ENCODE assay signal across 16 cellular contexts in the genomic region with DNA sequence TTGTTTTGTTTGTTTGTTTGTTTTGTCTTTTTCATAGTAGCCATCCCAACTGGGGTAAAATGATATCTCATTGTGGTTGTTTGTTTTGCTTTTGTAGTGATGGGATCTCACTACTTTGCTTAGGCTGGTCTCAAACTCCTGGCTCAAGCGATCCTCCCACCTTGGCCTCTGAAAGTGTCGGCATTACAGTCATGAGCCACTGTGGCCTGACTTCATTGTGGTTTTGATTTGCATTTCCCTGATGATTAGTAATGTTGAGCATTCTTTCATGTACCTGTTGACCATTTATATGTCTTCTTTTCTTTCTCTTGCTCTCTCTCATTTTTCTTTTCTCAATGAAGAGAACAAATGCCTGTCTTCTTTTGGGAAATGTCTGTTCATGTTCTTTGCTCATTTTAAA. TPM values are rescaled to one million over a fixed set of nuclear protein-coding genes. Genes with fewer than 3 reads are reported as not detected.
A peak's percentile ranks its signal among the peaks of the same experiment; 100 is the strongest.
DNase-seq lines count a peak whose midpoint lies in the region; FAIRE-seq and TF ChIP-seq lines count a peak whose summit lies in the region.
"Had no signal": no experiment of that assay in that cellular context is flagged by ENCODE, and none has a peak within 500 bp of the region (broad histone marks: within the 10 kb centered on the region; RNA-seq: fewer than 3 reads in every experiment).

No MANE protein-coding gene starts in this region.

- no peaks in the 10 kb centered on the region for H3K4me1 Mint-ChIP-seq in dendritic cell treated with granulocyte-macrophage colony-stimulating factor and Interleukin-4, amounts not matched to agents 40 ng/mL and 50 ng/mL, for 4 days (ENCODE audit: low read depth)
- H3K4me1 Mint-ChIP-seq: CD14-positive monocyte, GM23338 had no signal

- H3K9ac ChIP-seq in mesendoderm (ENCODE audit: low read length) = no peak overlapping the region

- no peak for DNase-seq in GM12892 (ENCODE audit: insufficient read length)
- peak; percentile 1 for DNase-seq in LHCN-M2 (ENCODE audit: low read depth)
- DNase-seq in dorsolateral prefrontal cortex = no peak
- DNase-seq in activated naive CD4-positive, alpha-beta T cell treated with Interleukin-2 at 50 U/mL for 16 hours = no peak
- no peak for DNase-seq in mesendoderm
- DNase-seq: DMS79 treated with DMSO at 0.1 percent for 48 hours, EL, H7, IMR-90, KBM-7 had no signal

- FAIRE-seq in GM12892 (lab: Jason Lieb, UNC) = peak; percentile 93
- FAIRE-seq: G401.6 had no signal

- no peak overlapping the region for H4K5ac ChIP-seq in mesendoderm (ENCODE audit: low read length)

- no peak overlapping the region for H3K23ac ChIP-seq in mesendoderm (ENCODE audit: low read length)

- H3K18ac ChIP-seq in mesendoderm (ENCODE audit: low read length) = no peak overlapping the region

- no peak overlapping the region for H2BK5ac ChIP-seq in mesendoderm (ENCODE audit: low read length)

- H3K27ac ChIP-seq in dorsolateral prefrontal cortex = no peak overlapping the region
- H3K27ac ChIP-seq in mesendoderm (ENCODE audit: low read depth, low read length) = no peak overlapping the region

- no peak for TF ChIP-seq CTCF in dorsolateral prefrontal cortex (IDR thresholded peaks at IDR 0.05 in 54 of 56, conservative IDR thresholded peaks at IDR 0.05 in 2 of 56; ENCODE audit: low read depth in 1 of 56, partially characterized antibody in 56 of 56)

- no peak overlapping the region for H3K56ac ChIP-seq in mesendoderm (ENCODE audit: low read length)

- H3K4me1 ChIP-seq in mesendoderm (ENCODE audit: control insufficient read depth, low read depth, low read length) = no peaks in the 10 kb centered on the region

- H3K4me3 ChIP-seq in dorsolateral prefrontal cortex (no peak overlapping the region), mesendoderm (ENCODE audit: low read length) (no peak overlapping the region)
- H3K4me3 ChIP-seq: GM23338 had no signal

- no peak overlapping the region for H3K4ac ChIP-seq in mesendoderm (ENCODE audit: low read depth, low read length)

- no peaks in the 10 kb centered on the region for H3K79me2 ChIP-seq in mesendoderm (ENCODE audit: control insufficient read depth, insufficient read depth, low read length)

- no peak overlapping the region for H2BK120ac ChIP-seq in mesendoderm (ENCODE audit: low read depth, low read length)

- H3K27me3 ChIP-seq in dorsolateral prefrontal cortex (peaks cover 0 to 5% (median 0%) of the 10 kb centered on the region in 45 donors), mesendoderm (ENCODE audit: insufficient read depth, low read length, poor library complexity) (no peaks in the 10 kb centered on the region)

- peak overlapping the region; percentile 21 for H3K27ac Mint-ChIP-seq in dendritic cell treated with granulocyte-macrophage colony-stimulating factor and Interleukin-4, amounts not matched to agents 40 ng/mL and 50 ng/mL, for 4 days
- H3K27ac Mint-ChIP-seq: CD14-positive monocyte, GM23338 had no signal

- no peaks in the 10 kb centered on the region for H3K27me3 Mint-ChIP-seq in dendritic cell treated with granulocyte-macrophage colony-stimulating factor and Interleukin-4, amounts not matched to agents 40 ng/mL and 50 ng/mL, for 4 days

- peaks cover 13% of the 10 kb centered on the region for H3K9me3 Mint-ChIP-seq in dendritic cell treated with granulocyte-macrophage colony-stimulating factor and Interleukin-4, amounts not matched to agents 40 ng/mL and 50 ng/mL, for 4 days
- H3K9me3 Mint-ChIP-seq: GM23338 had no signal

- H2BK15ac ChIP-seq in mesendoderm (replicated peaks; ENCODE audit: low read depth) = no peak overlapping the region

- WGBS in mesendoderm (ENCODE audit: extremely low coverage, insufficient coverage, low lambda C conversion rate) = no CpG with 5 or more reads among the region's 2 CpGs

- H3K36me3 Mint-ChIP-seq in dendritic cell treated with granulocyte-macrophage colony-stimulating factor and Interleukin-4, amounts not matched to agents 40 ng/mL and 50 ng/mL, for 4 days (ENCODE audit: low read depth) = peaks cover 6% of the 10 kb centered on the region
- H3K36me3 Mint-ChIP-seq: CD14-positive monocyte had no signal

- no peaks in the 10 kb centered on the region for H3K36me3 ChIP-seq in mesendoderm (ENCODE audit: control insufficient read depth, insufficient read depth, low read length)

- intact Hi-C loops in dendritic cell treated with granulocyte-macrophage colony-stimulating factor and Interleukin-4, amounts not matched to agents 40 ng/mL and 50 ng/mL, for 4 days (cut with micrococcal nuclease) = no loop called here
- intact Hi-C loops in dorsolateral prefrontal cortex (cut with DNase I) = no loop called here

- no peaks in the 10 kb centered on the region for H3K79me1 ChIP-seq in mesendoderm (ENCODE audit: low read length)

- H2AK5ac ChIP-seq in mesendoderm (ENCODE audit: low read length) = no peak overlapping the region

- no peak overlapping the region for H3K4me2 ChIP-seq in mesendoderm (ENCODE audit: low read length)
- H3K4me2 ChIP-seq: GM23338 had no signal

- TF ChIP-seq POLR2A in GM12892 (IDR thresholded peaks at IDR 0.05; ENCODE audit: low read depth, low read length) = no peak

- H3K4me3 Mint-ChIP-seq in dendritic cell treated with granulocyte-macrophage colony-stimulating factor and Interleukin-4, amounts not matched to agents 40 ng/mL and 50 ng/mL, for 4 days = no peak overlapping the region
- H3K4me3 Mint-ChIP-seq: CD14-positive monocyte, GM23338 had no signal

- no peak overlapping the region for H4K8ac ChIP-seq in mesendoderm (ENCODE audit: low read depth, low read length)

RNA-seq across cellular contexts. Expression of a gene that starts 30.8 kb away (rescaled TPM):
- polyA plus RNA-seq in GM12892 (2012; ENCODE audit: missing spikeins) = 84.4 TPM
- total RNA-seq in LHCN-M2 (2014; rRNA removed) (0.06 and 0.23 TPM in 2 replicates), dorsolateral prefrontal cortex (1 to 10 TPM in 118 of 120 experiments, under 1 TPM in 2; 0.64 to 9.6 (median 3.2) TPM)
- polyA plus RNA-seq in LHCN-M2 (2012) = 0.07 TPM
- polyA plus RNA-seq in mesendoderm (2013, experiment 1 of 2) = 10.2 TPM
- 9.5 TPM for polyA plus RNA-seq in mesendoderm (2013, experiment 2 of 2)
- total RNA-seq: IMR-90 had no signal
- polyA plus RNA-seq: BJ, IMR-90 had no signal

RNA-seq across cellular contexts. Expression of a gene that starts 33.3 kb away (rescaled TPM):
- polyA plus RNA-seq in GM12892 (2012; ENCODE audit: missing spikeins) = 1,233 TPM
- 0.86 and 3.4 TPM in 2 replicates for total RNA-seq in LHCN-M2 (2014; rRNA removed)
- 1.3 TPM for polyA plus RNA-seq in LHCN-M2 (2012)
- total RNA-seq in dorsolateral prefrontal cortex = 100 to 1,000 TPM in 2 of 120 experiments, 10 to 100 TPM in 115, 1 to 10 TPM in 3; 5.9 to 107 (median 35.2) TPM
- 4.9 TPM for polyA plus RNA-seq in mesendoderm (2013, experiment 1 of 2)
- 4.7 TPM for polyA plus RNA-seq in mesendoderm (2013, experiment 2 of 2)
- total RNA-seq: HT-29, IMR-90 had no signal
- polyA plus RNA-seq: IMR-90 had no signal

RNA-seq across cellular contexts. Expression of a gene that starts 35.6 kb away (rescaled TPM):
- 455 TPM for polyA plus RNA-seq in GM12892 (2012; ENCODE audit: missing spikeins)
- 1.0 and 3.8 TPM in 2 replicates for total RNA-seq in LHCN-M2 (2014; rRNA removed)
- polyA plus RNA-seq in LHCN-M2 (2012) = 3.1 TPM
- total RNA-seq in dorsolateral prefrontal cortex = 10 to 100 TPM; 14.1 to 88.3 (median 30.5) TPM
- polyA plus RNA-seq in mesendoderm (2013, experiment 1 of 2) = 27.2 TPM
- polyA plus RNA-seq in mesendoderm (2013, experiment 2 of 2) = 28.0 TPM
- total RNA-seq: HT-29 had no signal
